2 cellular contexts compared by ENCODE assay signal in the genomic region with DNA sequence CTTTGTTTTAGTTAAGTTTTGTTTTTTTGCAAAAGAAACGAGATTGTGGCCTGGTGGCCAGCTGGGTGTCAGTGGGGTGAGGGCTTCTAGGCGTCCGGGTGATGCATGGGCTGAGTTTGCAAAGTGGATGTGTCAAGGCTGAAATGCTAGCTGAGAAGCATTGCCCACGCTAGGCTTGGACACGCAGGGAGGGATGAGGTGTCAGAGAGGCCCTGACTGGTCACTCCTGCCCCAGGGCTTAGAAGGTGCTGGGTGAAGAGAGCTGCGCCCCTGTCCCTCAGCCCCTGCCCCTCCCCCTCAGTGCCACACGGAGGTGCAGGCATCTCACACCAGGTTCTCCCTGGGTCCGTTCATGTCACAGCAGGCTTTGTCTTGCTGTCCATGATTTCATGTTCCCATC.
A peak's percentile ranks its signal among the peaks of the same experiment; 100 is the strongest.
TF ChIP-seq lines count a peak whose summit lies in the region.

No MANE protein-coding gene starts in this region.

TF ChIP-seq in GM23338, 12 proteins besides CTCF, POLR2A, EP300 and RAD21 (continues in another document):
- TF ChIP-seq EZH2phosphoT487 (IDR thresholded peaks at IDR 0.05; ENCODE audit: unreplicated experiment) (no peak), POLR2AphosphoS5 (IDR thresholded peaks at IDR 0.05; ENCODE audit: low read depth) (no peak), CREB1 (CRISPR knock-in tag; IDR thresholded peaks at IDR 0.05; ENCODE audit: low read depth) (no peak), JUNB (IDR thresholded peaks at IDR 0.05; ENCODE audit: unreplicated experiment) (no peak), ZNF114 (CRISPR knock-in tag; IDR thresholded peaks at IDR 0.05) (no peak), STAT1 (IDR thresholded peaks at IDR 0.05; ENCODE audit: unreplicated experiment) (no peak), EZH2 (IDR thresholded peaks at IDR 0.05; ENCODE audit: low read depth, unreplicated experiment) (no peak), NANOG (IDR thresholded peaks at IDR 0.05; ENCODE audit: borderline replicate concordance) (no peak), ZNF331 (CRISPR knock-in tag; IDR thresholded peaks at IDR 0.05; ENCODE audit: low read depth) (no peak)
- TF ChIP-seq, protein P1, sequence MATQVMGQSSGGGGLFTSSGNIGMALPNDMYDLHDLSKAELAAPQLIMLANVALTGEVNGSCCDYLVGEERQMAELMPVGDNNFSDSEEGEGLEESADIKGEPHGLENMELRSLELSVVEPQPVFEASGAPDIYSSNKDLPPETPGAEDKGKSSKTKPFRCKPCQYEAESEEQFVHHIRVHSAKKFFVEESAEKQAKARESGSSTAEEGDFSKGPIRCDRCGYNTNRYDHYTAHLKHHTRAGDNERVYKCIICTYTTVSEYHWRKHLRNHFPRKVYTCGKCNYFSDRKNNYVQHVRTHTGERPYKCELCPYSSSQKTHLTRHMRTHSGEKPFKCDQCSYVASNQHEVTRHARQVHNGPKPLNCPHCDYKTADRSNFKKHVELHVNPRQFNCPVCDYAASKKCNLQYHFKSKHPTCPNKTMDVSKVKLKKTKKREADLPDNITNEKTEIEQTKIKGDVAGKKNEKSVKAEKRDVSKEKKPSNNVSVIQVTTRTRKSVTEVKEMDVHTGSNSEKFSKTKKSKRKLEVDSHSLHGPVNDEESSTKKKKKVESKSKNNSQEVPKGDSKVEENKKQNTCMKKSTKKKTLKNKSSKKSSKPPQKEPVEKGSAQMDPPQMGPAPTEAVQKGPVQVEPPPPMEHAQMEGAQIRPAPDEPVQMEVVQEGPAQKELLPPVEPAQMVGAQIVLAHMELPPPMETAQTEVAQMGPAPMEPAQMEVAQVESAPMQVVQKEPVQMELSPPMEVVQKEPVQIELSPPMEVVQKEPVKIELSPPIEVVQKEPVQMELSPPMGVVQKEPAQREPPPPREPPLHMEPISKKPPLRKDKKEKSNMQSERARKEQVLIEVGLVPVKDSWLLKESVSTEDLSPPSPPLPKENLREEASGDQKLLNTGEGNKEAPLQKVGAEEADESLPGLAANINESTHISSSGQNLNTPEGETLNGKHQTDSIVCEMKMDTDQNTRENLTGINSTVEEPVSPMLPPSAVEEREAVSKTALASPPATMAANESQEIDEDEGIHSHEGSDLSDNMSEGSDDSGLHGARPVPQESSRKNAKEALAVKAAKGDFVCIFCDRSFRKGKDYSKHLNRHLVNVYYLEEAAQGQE (IDR thresholded peaks at IDR 0.05; ENCODE audit: unreplicated experiment): no peak
- TF ChIP-seq, protein P2, sequence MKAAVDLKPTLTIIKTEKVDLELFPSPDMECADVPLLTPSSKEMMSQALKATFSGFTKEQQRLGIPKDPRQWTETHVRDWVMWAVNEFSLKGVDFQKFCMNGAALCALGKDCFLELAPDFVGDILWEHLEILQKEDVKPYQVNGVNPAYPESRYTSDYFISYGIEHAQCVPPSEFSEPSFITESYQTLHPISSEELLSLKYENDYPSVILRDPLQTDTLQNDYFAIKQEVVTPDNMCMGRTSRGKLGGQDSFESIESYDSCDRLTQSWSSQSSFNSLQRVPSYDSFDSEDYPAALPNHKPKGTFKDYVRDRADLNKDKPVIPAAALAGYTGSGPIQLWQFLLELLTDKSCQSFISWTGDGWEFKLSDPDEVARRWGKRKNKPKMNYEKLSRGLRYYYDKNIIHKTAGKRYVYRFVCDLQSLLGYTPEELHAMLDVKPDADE (IDR thresholded peaks at IDR 0.05): no peak

TF ChIP-seq in HepG2, 621 proteins besides CTCF, POLR2A, EP300 and RAD21:
- TF ChIP-seq ZNF138 (CRISPR knock-in tag; IDR thresholded peaks at IDR 0.05; ENCODE audit: low read depth) (no peak), ATF7 (IDR thresholded peaks at IDR 0.05) (no peak), ATF7 (CRISPR knock-in tag; IDR thresholded peaks at IDR 0.05) (peak; percentile 28; the same call in 1 of the 2 replicates), ETV6 (CRISPR knock-in tag; conservative IDR thresholded peaks at IDR 0.05) (no peak), ZNF230 (CRISPR knock-in tag; IDR thresholded peaks at IDR 0.05) (0 out of 2 replicates have a peak, but pooled peaks have one; percentile 65), ZNF780A (CRISPR knock-in tag; IDR thresholded peaks at IDR 0.05) (peak; percentile 44; the same call in 1 of the 2 replicates), RCOR2 (CRISPR knock-in tag; IDR thresholded peaks at IDR 0.05) (no peak), TBX3 (IDR thresholded peaks at IDR 0.05; ENCODE audit: borderline replicate concordance) (no peak), NRL (CRISPR knock-in tag; IDR thresholded peaks at IDR 0.05; ENCODE audit: borderline replicate concordance) (no peak)
- TF ChIP-seq, protein P3, sequence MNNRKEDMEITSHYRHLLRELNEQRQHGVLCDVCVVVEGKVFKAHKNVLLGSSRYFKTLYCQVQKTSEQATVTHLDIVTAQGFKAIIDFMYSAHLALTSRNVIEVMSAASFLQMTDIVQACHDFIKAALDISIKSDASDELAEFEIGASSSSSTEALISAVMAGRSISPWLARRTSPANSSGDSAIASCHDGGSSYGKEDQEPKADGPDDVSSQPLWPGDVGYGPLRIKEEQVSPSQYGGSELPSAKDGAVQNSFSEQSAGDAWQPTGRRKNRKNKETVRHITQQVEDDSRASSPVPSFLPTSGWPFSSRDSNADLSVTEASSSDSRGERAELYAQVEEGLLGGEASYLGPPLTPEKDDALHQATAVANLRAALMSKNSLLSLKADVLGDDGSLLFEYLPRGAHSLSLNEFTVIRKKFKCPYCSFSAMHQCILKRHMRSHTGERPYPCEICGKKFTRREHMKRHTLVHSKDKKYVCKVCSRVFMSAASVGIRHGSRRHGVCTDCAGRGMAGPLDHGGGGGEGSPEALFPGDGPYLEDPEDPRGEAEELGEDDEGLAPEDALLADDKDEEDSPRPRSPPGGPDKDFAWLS (CRISPR knock-in tag; IDR thresholded peaks at IDR 0.05; ENCODE audit: borderline replicate concordance): 0 out of 2 replicates have a peak, but pooled peaks have one; percentile 54
- TF ChIP-seq, protein P4, sequence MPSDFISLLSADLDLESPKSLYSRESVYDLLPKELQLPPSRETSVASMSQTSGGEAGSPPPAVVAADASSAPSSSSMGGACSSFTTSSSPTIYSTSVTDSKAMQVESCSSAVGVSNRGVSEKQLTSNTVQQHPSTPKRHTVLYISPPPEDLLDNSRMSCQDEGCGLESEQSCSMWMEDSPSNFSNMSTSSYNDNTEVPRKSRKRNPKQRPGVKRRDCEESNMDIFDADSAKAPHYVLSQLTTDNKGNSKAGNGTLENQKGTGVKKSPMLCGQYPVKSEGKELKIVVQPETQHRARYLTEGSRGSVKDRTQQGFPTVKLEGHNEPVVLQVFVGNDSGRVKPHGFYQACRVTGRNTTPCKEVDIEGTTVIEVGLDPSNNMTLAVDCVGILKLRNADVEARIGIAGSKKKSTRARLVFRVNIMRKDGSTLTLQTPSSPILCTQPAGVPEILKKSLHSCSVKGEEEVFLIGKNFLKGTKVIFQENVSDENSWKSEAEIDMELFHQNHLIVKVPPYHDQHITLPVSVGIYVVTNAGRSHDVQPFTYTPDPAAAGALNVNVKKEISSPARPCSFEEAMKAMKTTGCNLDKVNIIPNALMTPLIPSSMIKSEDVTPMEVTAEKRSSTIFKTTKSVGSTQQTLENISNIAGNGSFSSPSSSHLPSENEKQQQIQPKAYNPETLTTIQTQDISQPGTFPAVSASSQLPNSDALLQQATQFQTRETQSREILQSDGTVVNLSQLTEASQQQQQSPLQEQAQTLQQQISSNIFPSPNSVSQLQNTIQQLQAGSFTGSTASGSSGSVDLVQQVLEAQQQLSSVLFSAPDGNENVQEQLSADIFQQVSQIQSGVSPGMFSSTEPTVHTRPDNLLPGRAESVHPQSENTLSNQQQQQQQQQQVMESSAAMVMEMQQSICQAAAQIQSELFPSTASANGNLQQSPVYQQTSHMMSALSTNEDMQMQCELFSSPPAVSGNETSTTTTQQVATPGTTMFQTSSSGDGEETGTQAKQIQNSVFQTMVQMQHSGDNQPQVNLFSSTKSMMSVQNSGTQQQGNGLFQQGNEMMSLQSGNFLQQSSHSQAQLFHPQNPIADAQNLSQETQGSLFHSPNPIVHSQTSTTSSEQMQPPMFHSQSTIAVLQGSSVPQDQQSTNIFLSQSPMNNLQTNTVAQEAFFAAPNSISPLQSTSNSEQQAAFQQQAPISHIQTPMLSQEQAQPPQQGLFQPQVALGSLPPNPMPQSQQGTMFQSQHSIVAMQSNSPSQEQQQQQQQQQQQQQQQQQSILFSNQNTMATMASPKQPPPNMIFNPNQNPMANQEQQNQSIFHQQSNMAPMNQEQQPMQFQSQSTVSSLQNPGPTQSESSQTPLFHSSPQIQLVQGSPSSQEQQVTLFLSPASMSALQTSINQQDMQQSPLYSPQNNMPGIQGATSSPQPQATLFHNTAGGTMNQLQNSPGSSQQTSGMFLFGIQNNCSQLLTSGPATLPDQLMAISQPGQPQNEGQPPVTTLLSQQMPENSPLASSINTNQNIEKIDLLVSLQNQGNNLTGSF (CRISPR knock-in tag; IDR thresholded peaks at IDR 0.05): 0 out of 2 replicates have a peak, but pooled peaks have one; percentile 11
- TF ChIP-seq, protein P5, sequence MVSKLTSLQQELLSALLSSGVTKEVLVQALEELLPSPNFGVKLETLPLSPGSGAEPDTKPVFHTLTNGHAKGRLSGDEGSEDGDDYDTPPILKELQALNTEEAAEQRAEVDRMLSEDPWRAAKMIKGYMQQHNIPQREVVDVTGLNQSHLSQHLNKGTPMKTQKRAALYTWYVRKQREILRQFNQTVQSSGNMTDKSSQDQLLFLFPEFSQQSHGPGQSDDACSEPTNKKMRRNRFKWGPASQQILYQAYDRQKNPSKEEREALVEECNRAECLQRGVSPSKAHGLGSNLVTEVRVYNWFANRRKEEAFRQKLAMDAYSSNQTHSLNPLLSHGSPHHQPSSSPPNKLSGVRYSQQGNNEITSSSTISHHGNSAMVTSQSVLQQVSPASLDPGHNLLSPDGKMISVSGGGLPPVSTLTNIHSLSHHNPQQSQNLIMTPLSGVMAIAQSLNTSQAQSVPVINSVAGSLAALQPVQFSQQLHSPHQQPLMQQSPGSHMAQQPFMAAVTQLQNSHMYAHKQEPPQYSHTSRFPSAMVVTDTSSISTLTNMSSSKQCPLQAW (CRISPR knock-in tag; IDR thresholded peaks at IDR 0.05): peak; percentile 2; the same call in 1 of the 2 replicates
- TF ChIP-seq, protein P6, sequence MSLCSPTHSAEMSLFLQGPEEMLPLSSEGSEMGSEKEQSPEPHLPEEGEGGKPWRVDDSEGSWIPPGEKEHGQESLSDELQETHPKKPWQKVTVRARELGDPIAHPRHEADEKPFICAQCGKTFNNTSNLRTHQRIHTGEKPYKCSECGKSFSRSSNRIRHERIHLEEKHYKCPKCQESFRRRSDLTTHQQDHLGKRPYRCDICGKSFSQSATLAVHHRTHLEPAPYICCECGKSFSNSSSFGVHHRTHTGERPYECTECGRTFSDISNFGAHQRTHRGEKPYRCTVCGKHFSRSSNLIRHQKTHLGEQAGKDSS (CRISPR knock-in tag; IDR thresholded peaks at IDR 0.05; ENCODE audit: borderline replicate concordance, low read depth): 0 out of 2 replicates have a peak, but pooled peaks have one; percentile 43
- TF ChIP-seq, protein P7, sequence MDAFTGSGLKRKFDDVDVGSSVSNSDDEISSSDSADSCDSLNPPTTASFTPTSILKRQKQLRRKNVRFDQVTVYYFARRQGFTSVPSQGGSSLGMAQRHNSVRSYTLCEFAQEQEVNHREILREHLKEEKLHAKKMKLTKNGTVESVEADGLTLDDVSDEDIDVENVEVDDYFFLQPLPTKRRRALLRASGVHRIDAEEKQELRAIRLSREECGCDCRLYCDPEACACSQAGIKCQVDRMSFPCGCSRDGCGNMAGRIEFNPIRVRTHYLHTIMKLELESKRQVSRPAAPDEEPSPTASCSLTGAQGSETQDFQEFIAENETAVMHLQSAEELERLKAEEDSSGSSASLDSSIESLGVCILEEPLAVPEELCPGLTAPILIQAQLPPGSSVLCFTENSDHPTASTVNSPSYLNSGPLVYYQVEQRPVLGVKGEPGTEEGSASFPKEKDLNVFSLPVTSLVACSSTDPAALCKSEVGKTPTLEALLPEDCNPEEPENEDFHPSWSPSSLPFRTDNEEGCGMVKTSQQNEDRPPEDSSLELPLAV (CRISPR knock-in tag; conservative IDR thresholded peaks at IDR 0.05; ENCODE audit: low read depth): 0 out of 2 replicates have a peak, but pooled peaks have one; percentile 27
